In the genomic region with DNA sequence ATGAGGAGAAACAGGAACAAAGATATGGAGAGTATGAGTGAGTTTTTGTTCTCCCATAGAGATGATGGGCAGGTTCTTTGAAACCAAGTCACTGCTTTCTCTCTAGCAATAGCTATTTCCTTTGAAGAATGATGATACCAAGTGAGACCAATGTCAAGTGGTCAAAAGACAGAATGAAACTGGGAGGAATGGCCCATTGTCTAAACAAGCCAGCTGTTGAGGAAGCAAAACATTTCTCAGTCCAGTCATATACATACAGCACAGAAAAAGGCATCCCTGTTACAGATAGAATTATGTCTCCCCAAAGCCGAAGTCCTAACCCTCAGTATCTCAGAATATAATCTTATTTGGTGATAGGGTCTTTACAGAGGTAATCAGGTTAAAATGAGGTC, we compare ENCODE assay signal across 26 cellular contexts.
DNase-seq lines count a peak whose midpoint lies in the region; ATAC-seq, FAIRE-seq and TF ChIP-seq lines count a peak whose summit lies in the region.
"Had no signal": no experiment of that assay in that cellular context is flagged by ENCODE, and none has a peak within 500 bp of the region (broad histone marks: within the 10 kb centered on the region; RNA-seq: fewer than 3 reads in every experiment).

No MANE protein-coding gene starts in this region.

- H3K27me3 Mint-ChIP-seq in neural progenitor cell (ENCODE audit: insufficient read depth, low read depth) = peaks cover 37% of the 10 kb centered on the region
- H3K27me3 Mint-ChIP-seq: stimulated activated naive CD8-positive, alpha-beta T cell treated with anti-CD3 and anti-CD28 coated beads, Interleukin-15, amount 100 ng/mL, for 72 hours had no signal

- peaks cover 47% of the 10 kb centered on the region for H4K20me1 ChIP-seq in neural progenitor cell (ENCODE audit: low read depth)

- no peak for DNase-seq in neural progenitor cell (ENCODE audit: low spot score)
- DNase-seq in HTR-8/SVneo (ENCODE audit: insufficient read length, low spot score) = no peak
- no peak for DNase-seq in COR-L47 (lab: John Stamatoyannopoulos, UW)
- DNase-seq: activated CD4-positive, alpha-beta memory T cell treated with anti-CD3 and anti-CD28 coated beads, Interleukin-2, amount 10 ng/mL, durations not matched to agents 7 days and 5 days; activated effector memory CD4-positive, alpha-beta T cell treated with Interleukin-2 at 50 U/mL for 16 hours; activated T-cell treated with anti-CD3 and anti-CD28 coated beads for 4 hours; Calu3; DND-41; dorsolateral prefrontal cortex; left cardiac atrium; mammary epithelial cell; NCI-H2171; NCI-H524; stimulated activated naive CD8-positive, alpha-beta T cell treated with anti-CD3 and anti-CD28 coated beads, Interleukin-15, amount 100 ng/mL, for 72 hours; T-helper 1 cell; thyroid gland had no signal

- ATAC-seq in GM18867 (IDR thresholded peaks at IDR 0.05; ENCODE audit: unreplicated experiment) = peak; percentile 82
- peak; percentile 64 for ATAC-seq in GM21576 (IDR thresholded peaks at IDR 0.05; ENCODE audit: unreplicated experiment)
- ATAC-seq in HG03103 (IDR thresholded peaks at IDR 0.05; ENCODE audit: low read depth, unreplicated experiment) = peak; percentile 66
- ATAC-seq in HG03354 (IDR thresholded peaks at IDR 0.05; ENCODE audit: poor library complexity, severe bottlenecking, unreplicated experiment) = no peak
- ATAC-seq: activated CD4-positive, CD25-positive, alpha-beta regulatory T cell treated with anti-CD3 and anti-CD28 coated beads, Interleukin-2, amount 50 U/mL, for 24 hours; left cardiac atrium; Panc1; stimulated activated naive CD8-positive, alpha-beta T cell treated with anti-CD3 and anti-CD28 coated beads, Interleukin-15, amount 100 ng/mL, for 72 hours had no signal

- H3K9ac ChIP-seq in neural progenitor cell = no peak overlapping the region

- peak overlapping the region; percentile 36 for H3K4me2 ChIP-seq in neural progenitor cell

- H2AFZ ChIP-seq in neural progenitor cell (replicated peaks) = no peak overlapping the region

- peaks cover 12% of the 10 kb centered on the region for H3K4me1 ChIP-seq in neural progenitor cell
- H3K4me1 ChIP-seq: thyroid gland had no signal

- peaks cover 13% of the 10 kb centered on the region for H3F3A ChIP-seq in neural progenitor cell (ENCODE audit: low read depth)

- peaks cover 100% of the 10 kb centered on the region for H3K27me3 ChIP-seq in neural progenitor cell
- H3K27me3 ChIP-seq: thyroid gland had no signal

- H3K9me3 Mint-ChIP-seq in neural progenitor cell = peaks cover 2% of the 10 kb centered on the region
- H3K9me3 Mint-ChIP-seq: activated CD4-positive, alpha-beta memory T cell treated with anti-CD3 and anti-CD28 coated beads, Interleukin-2, amount 10 ng/mL, durations not matched to agents 7 days and 5 days; central memory CD8-positive, alpha-beta T cell; neural crest cell; stimulated activated naive CD8-positive, alpha-beta T cell treated with anti-CD3 and anti-CD28 coated beads, Interleukin-15, amount 100 ng/mL, for 72 hours had no signal

- H3K36me3 Mint-ChIP-seq in neural progenitor cell = no peaks in the 10 kb centered on the region

- no peak overlapping the region for H3K27ac ChIP-seq in neural progenitor cell
- H3K27ac ChIP-seq: C4-2B, dorsolateral prefrontal cortex, epithelial cell of prostate, thyroid gland had no signal

- no peaks in the 10 kb centered on the region for H3K79me2 ChIP-seq in neural progenitor cell (ENCODE audit: low read depth)

- FAIRE-seq in HTR-8/SVneo (lab: Jason Lieb, UNC) = no peak

- peaks cover 19% of the 10 kb centered on the region for H3K4me1 Mint-ChIP-seq in neural progenitor cell
- H3K4me1 Mint-ChIP-seq: activated CD4-positive, alpha-beta memory T cell treated with anti-CD3 and anti-CD28 coated beads, Interleukin-2, amount 10 ng/mL, durations not matched to agents 7 days and 5 days; central memory CD8-positive, alpha-beta T cell had no signal

- no peaks in the 10 kb centered on the region for H3K9me3 ChIP-seq in neural progenitor cell (ENCODE audit: low read depth)
- H3K9me3 ChIP-seq: thyroid gland had no signal

- H3K27ac Mint-ChIP-seq in neural progenitor cell = no peak overlapping the region
- H3K27ac Mint-ChIP-seq: activated CD4-positive, alpha-beta memory T cell treated with anti-CD3 and anti-CD28 coated beads, Interleukin-2, amount 10 ng/mL, durations not matched to agents 7 days and 5 days; stimulated activated naive CD8-positive, alpha-beta T cell treated with anti-CD3 and anti-CD28 coated beads, Interleukin-15, amount 100 ng/mL, for 72 hours had no signal

- no peak overlapping the region for H3K4me3 ChIP-seq in neural progenitor cell
- H3K4me3 ChIP-seq: dorsolateral prefrontal cortex, thyroid gland had no signal

- H3K4me3 Mint-ChIP-seq in neural progenitor cell = no peak overlapping the region
- H3K4me3 Mint-ChIP-seq: activated CD4-positive, alpha-beta memory T cell treated with anti-CD3 and anti-CD28 coated beads, Interleukin-2, amount 10 ng/mL, durations not matched to agents 7 days and 5 days; central memory CD8-positive, alpha-beta T cell; neural crest cell; stimulated activated naive CD8-positive, alpha-beta T cell treated with anti-CD3 and anti-CD28 coated beads, Interleukin-15, amount 100 ng/mL, for 72 hours had no signal

- no peaks in the 10 kb centered on the region for H3K36me3 ChIP-seq in neural progenitor cell
- H3K36me3 ChIP-seq: thyroid gland had no signal

- no peak for TF ChIP-seq CTCF in neural progenitor cell (IDR thresholded peaks at IDR 0.05)
